Comparison of ENCODE assay signal across 23 cellular contexts in genomic region chr10:63221950-63222349, GRCh38.
DNase-seq lines count a peak whose midpoint lies in the region; ATAC-seq, FAIRE-seq and TF ChIP-seq lines count a peak whose summit lies in the region.
"Had no signal": no experiment of that assay in that cellular context is flagged by ENCODE, and none has a peak within 500 bp of the region (broad histone marks: within the 10 kb centered on the region; RNA-seq: fewer than 3 reads in every experiment).

No MANE protein-coding gene starts in this region.

- peaks cover 6% of the 10 kb centered on the region for H3K36me3 Mint-ChIP-seq in activated CD4-positive, alpha-beta T cell treated with anti-CD3 and anti-CD28 coated beads, Interleukin-2, amount 10 ng/mL, durations not matched to agents 24 days and 14 days (ENCODE audit: low read depth)
- peaks cover 24% of the 10 kb centered on the region for H3K36me3 Mint-ChIP-seq in activated CD8-positive, alpha-beta T cell treated with anti-CD3 and anti-CD28 coated beads for 36 hours (ENCODE audit: low read depth)
- peaks cover 0 to 2% (median 0%) of the 10 kb centered on the region in 3 donors for H3K36me3 Mint-ChIP-seq in naive thymus-derived CD8-positive, alpha-beta T cell

- TF ChIP-seq CTCF in activated CD8-positive, alpha-beta T cell treated with anti-CD3 and anti-CD28 coated beads for 36 hours (IDR thresholded peaks at IDR 0.05), result no peak

- POLR2A ChIA-PET in activated CD8-positive, alpha-beta T cell treated with anti-CD3 and anti-CD28 coated beads for 36 hours (lab: Charles Lee), result no interaction called here
- POLR2A ChIA-PET in naive thymus-derived CD8-positive, alpha-beta T cell (lab: Charles Lee), result no interaction called here

- peak; percentile 51 for DNase-seq in activated CD4-positive, alpha-beta T cell treated with anti-CD3 and anti-CD28 coated beads, Interleukin-2, amount 10 ng/mL, durations not matched to agents 24 days and 14 days
- DNase-seq in activated CD4-positive, alpha-beta T cell treated with anti-CD3 and anti-CD28 coated beads for 4 hours, result no peak
- DNase-seq in H54 (ENCODE audit: insufficient read length, low spot score), result no peak
- peak; percentile 41 for DNase-seq in activated CD8-positive, alpha-beta T cell treated with anti-CD3 and anti-CD28 coated beads for 36 hours
- DNase-seq in naive thymus-derived CD8-positive, alpha-beta T cell, result no peak
- no peak for DNase-seq in head of caudate nucleus
- DNase-seq: 8988T; activated T-cell treated with anti-CD3 and anti-CD28 coated beads, Interleukin-2, amount 50 U/mL, for 4 hours; amniotic stem cell; DMS53; effector memory CD4-positive, alpha-beta T cell; heart left ventricle; IMR-90; NCI-H1092; NCI-H2081 treated with DMSO at 0.1 percent for 48 hours; PC-9; psoas muscle; SJCRH30; small intestine; stimulated activated CD4-positive, alpha-beta T cell treated with anti-CD3 and anti-CD28 coated beads, Interleukin-4, amount 100 ng/mL, for 24 hours had no signal

- peaks cover 54% of the 10 kb centered on the region for H3K4me1 Mint-ChIP-seq in activated CD4-positive, alpha-beta T cell treated with anti-CD3 and anti-CD28 coated beads, Interleukin-2, amount 10 ng/mL, durations not matched to agents 24 days and 14 days
- H3K4me1 Mint-ChIP-seq in activated CD8-positive, alpha-beta T cell treated with anti-CD3 and anti-CD28 coated beads for 36 hours (ENCODE audit: low read depth), result peaks cover 65% of the 10 kb centered on the region
- peaks cover 11 to 77% (median 72%) of the 10 kb centered on the region in 4 donors for H3K4me1 Mint-ChIP-seq in naive thymus-derived CD8-positive, alpha-beta T cell

- CTCF ChIA-PET in activated CD8-positive, alpha-beta T cell treated with anti-CD3 and anti-CD28 coated beads for 36 hours (lab: Charles Lee), result interaction anchor here (2.1 kb wide), 1 partner anchor 34 kb away, joined by 5 read pairs; no protein-coding TSS in a partner anchor

- no peak for TF ChIP-seq POLR2A in H54 (IDR thresholded peaks at IDR 0.05; ENCODE audit: low read depth, low read length)

- no peak overlapping the region for H3K4me3 Mint-ChIP-seq in activated CD4-positive, alpha-beta T cell treated with anti-CD3 and anti-CD28 coated beads, Interleukin-2, amount 10 ng/mL, durations not matched to agents 24 days and 14 days
- no peak overlapping the region for H3K4me3 Mint-ChIP-seq in activated CD8-positive, alpha-beta T cell treated with anti-CD3 and anti-CD28 coated beads for 36 hours
- peak overlapping the region in 2 of 10 donors; percentile 20 to 33 for H3K4me3 Mint-ChIP-seq in naive thymus-derived CD8-positive, alpha-beta T cell
- H3K4me3 Mint-ChIP-seq: activated T-cell treated with anti-CD3 and anti-CD28 coated beads, Interleukin-2, amount 50 U/mL, for 4 hours had no signal

- peak; percentile 71 for FAIRE-seq in H54 (lab: Jason Lieb, UNC)
- FAIRE-seq: small intestine had no signal

- ATAC-seq in activated CD8-positive, alpha-beta T cell treated with anti-CD3 and anti-CD28 coated beads for 36 hours, result peak; percentile 21
- ATAC-seq in naive thymus-derived CD8-positive, alpha-beta T cell, result no peak
- ATAC-seq in HG03565 (IDR thresholded peaks at IDR 0.05; ENCODE audit: unreplicated experiment) (no peak), HG03045 (IDR thresholded peaks at IDR 0.05; ENCODE audit: unreplicated experiment) (no peak)
- ATAC-seq: activated CD4-positive, CD25-positive, alpha-beta regulatory T cell treated with anti-CD3 and anti-CD28 coated beads, Interleukin-2, amount 50 U/mL, for 24 hours; activated T-cell treated with anti-CD3 and anti-CD28 coated beads, Interleukin-2, amount 50 U/mL, for 4 hours; heart left ventricle; psoas muscle had no signal

- H3K27me3 Mint-ChIP-seq in activated CD4-positive, alpha-beta T cell treated with anti-CD3 and anti-CD28 coated beads, Interleukin-2, amount 10 ng/mL, durations not matched to agents 24 days and 14 days, result no peaks in the 10 kb centered on the region
- no peaks in the 10 kb centered on the region for H3K27me3 Mint-ChIP-seq in activated CD8-positive, alpha-beta T cell treated with anti-CD3 and anti-CD28 coated beads for 36 hours
- no peaks in the 10 kb centered on the region for H3K27me3 Mint-ChIP-seq in naive thymus-derived CD8-positive, alpha-beta T cell

- no peaks in the 10 kb centered on the region for H3K9me3 Mint-ChIP-seq in activated CD4-positive, alpha-beta T cell treated with anti-CD3 and anti-CD28 coated beads, Interleukin-2, amount 10 ng/mL, durations not matched to agents 24 days and 14 days
- H3K9me3 Mint-ChIP-seq in activated CD8-positive, alpha-beta T cell treated with anti-CD3 and anti-CD28 coated beads for 36 hours, result no peaks in the 10 kb centered on the region
- no peaks in the 10 kb centered on the region for H3K9me3 Mint-ChIP-seq in naive thymus-derived CD8-positive, alpha-beta T cell
- H3K9me3 Mint-ChIP-seq: activated T-cell treated with anti-CD3 and anti-CD28 coated beads, Interleukin-2, amount 50 U/mL, for 4 hours had no signal

- intact Hi-C loops in activated CD4-positive, alpha-beta T cell treated with anti-CD3 and anti-CD28 coated beads, Interleukin-2, amount 10 ng/mL, durations not matched to agents 24 days and 14 days (cut with micrococcal nuclease), result no loop called here
- intact Hi-C loops in activated CD8-positive, alpha-beta T cell treated with anti-CD3 and anti-CD28 coated beads for 36 hours (cut with micrococcal nuclease), result no loop called here
- intact Hi-C loops in head of caudate nucleus (cut with DNase I), result no loop called here

- H3K27ac Mint-ChIP-seq in activated CD4-positive, alpha-beta T cell treated with anti-CD3 and anti-CD28 coated beads, Interleukin-2, amount 10 ng/mL, durations not matched to agents 24 days and 14 days, result peak overlapping the region; percentile 22
- H3K27ac Mint-ChIP-seq in activated CD8-positive, alpha-beta T cell treated with anti-CD3 and anti-CD28 coated beads for 36 hours, result peak overlapping the region; percentile 55
- peak overlapping the region; percentile 5 to 93 (median 82) for H3K27ac Mint-ChIP-seq in naive thymus-derived CD8-positive, alpha-beta T cell

Comparison
In these comparisons a context has a peak if more than half of its experiments do, and no peak if none do; other contexts are left out.
1. DNase-seq: peak in activated CD4-positive, alpha-beta T cell treated with anti-CD3 and anti-CD28 coated beads, Interleukin-2, amount 10 ng/mL, durations not matched to agents 24 days and 14 days (single experiment) and activated CD8-positive, alpha-beta T cell treated with anti-CD3 and anti-CD28 coated beads for 36 hours (single experiment); none in activated CD4-positive, alpha-beta T cell treated with anti-CD3 and anti-CD28 coated beads for 4 hours (0 of 2), H54 (single experiment), naive thymus-derived CD8-positive, alpha-beta T cell (0 of 10) and head of caudate nucleus (0 of 42).
2. H3K27ac Mint-ChIP-seq: peak in every context shown above with its lines; median percentile 82 in naive thymus-derived CD8-positive, alpha-beta T cell; 55 in activated CD8-positive, alpha-beta T cell treated with anti-CD3 and anti-CD28 coated beads for 36 hours; 22 in activated CD4-positive, alpha-beta T cell treated with anti-CD3 and anti-CD28 coated beads, Interleukin-2, amount 10 ng/mL, durations not matched to agents 24 days and 14 days.